In genomic region chr7:157183832-157184231, GRCh38 we compare ENCODE assay signal across 11 cellular contexts.
"Had no signal": no experiment of that assay in that cellular context is flagged by ENCODE, and none has a peak within 500 bp of the region (broad histone marks: within the 10 kb centered on the region; RNA-seq: fewer than 3 reads in every experiment).

No MANE protein-coding gene starts in this region.

- H3K9me3 ChIP-seq: HAP-1 had no signal

- H3K9ac ChIP-seq: GM23248, KMS-11 had no signal

- H3K4me3 ChIP-seq: GM23248, HAP-1 had no signal

- H3K27ac ChIP-seq: GM23248, HL-60, KMS-11 had no signal

- H3K4me2 ChIP-seq: KMS-11 had no signal

- H3K4me1 ChIP-seq: HAP-1 had no signal

- H2AFZ ChIP-seq: GM23248 had no signal

- DNase-seq: GM23248, HFFc6, IMR-90, Karpas-422, KBM-7 had no signal

- FAIRE-seq: H1, H54 had no signal

- H3K9me3 Mint-ChIP-seq: HFFc6 had no signal

- ATAC-seq: HCT116 had no signal

- H3K4me3 Mint-ChIP-seq: HFFc6 had no signal
